In genomic region chr2:240839152-240840143, GRCh38 we compare ENCODE assay signal across 24 cellular contexts. TPM values are rescaled to one million over a fixed set of nuclear protein-coding genes. Genes with fewer than 3 reads are reported as not detected.
DNase-seq lines count a peak whose midpoint lies in the region; ATAC-seq lines count a peak whose summit lies in the region.
"Had no signal": no experiment of that assay in that cellular context is flagged by ENCODE, and none has a peak within 500 bp of the region (broad histone marks: within the 10 kb centered on the region; RNA-seq: fewer than 3 reads in every experiment).

No MANE protein-coding gene starts in this region.

- H3K4me1 ChIP-seq in BLaER1 = peaks cover 48% of the 10 kb centered on the region
- no peaks in the 10 kb centered on the region for H3K4me1 ChIP-seq in endocrine pancreas (ENCODE audit: control insufficient read depth, insufficient read depth, low read length)
- H3K4me1 ChIP-seq: esophagus squamous epithelium, transverse colon had no signal

- no peaks in the 10 kb centered on the region for H3K4me1 Mint-ChIP-seq in T-helper 17 cell
- H3K4me1 Mint-ChIP-seq: activated naive CD8-positive, alpha-beta T cell treated with anti-CD3 and anti-CD28 coated beads, Interleukin-2, amount 50 U/mL, for 24 hours had no signal

- H3K36me3 ChIP-seq in BLaER1 = no peaks in the 10 kb centered on the region
- H3K36me3 ChIP-seq in endocrine pancreas (ENCODE audit: control insufficient read depth, insufficient read depth, low read length) = no peaks in the 10 kb centered on the region
- H3K36me3 ChIP-seq: brain microvascular endothelial cell, esophagus squamous epithelium, transverse colon had no signal

- no peaks in the 10 kb centered on the region for H3K36me3 Mint-ChIP-seq in T-helper 17 cell (ENCODE audit: low read depth)

- H3K27me3 Mint-ChIP-seq in T-helper 17 cell = peaks cover 23% of the 10 kb centered on the region

- intact Hi-C loops in sciatic nerve (cut with DNase I) = no loop called here

- no peak overlapping the region for H3K4me3 ChIP-seq in BLaER1
- H3K4me3 ChIP-seq in endocrine pancreas (ENCODE audit: control insufficient read depth, insufficient read depth, low read length) = no peak overlapping the region
- H3K4me3 ChIP-seq: esophagus squamous epithelium, transverse colon had no signal

- H4K20me1 ChIP-seq in BLaER1 = peaks cover 17% of the 10 kb centered on the region

- no peak overlapping the region for H3K9ac ChIP-seq in BLaER1
- H3K9ac ChIP-seq in endocrine pancreas (ENCODE audit: control insufficient read depth, insufficient read depth, low read length) = peak overlapping the region; percentile 62

- no peaks in the 10 kb centered on the region for H3K27me3 ChIP-seq in BLaER1
- H3K27me3 ChIP-seq in endocrine pancreas (ENCODE audit: control insufficient read depth, insufficient read depth, low read length) = no peaks in the 10 kb centered on the region

- ATAC-seq in sciatic nerve = no peak
- no peak for ATAC-seq in GM21423 (IDR thresholded peaks at IDR 0.05; ENCODE audit: unreplicated experiment)
- ATAC-seq in HG02623 (IDR thresholded peaks at IDR 0.05; ENCODE audit: unreplicated experiment) = no peak
- no peak for ATAC-seq in T-helper 17 cell

- no peak overlapping the region for H3K4me3 Mint-ChIP-seq in T-helper 17 cell
- H3K4me3 Mint-ChIP-seq: activated naive CD8-positive, alpha-beta T cell treated with anti-CD3 and anti-CD28 coated beads, Interleukin-2, amount 50 U/mL, for 24 hours; CD4-positive, alpha-beta T cell; HFFc6; stimulated activated naive CD8-positive, alpha-beta T cell treated with anti-CD3 and anti-CD28 coated beads, Interleukin-15, Interleukin-2, amounts not matched to agents 100 ng/mL and 50 ng/mL, for 24 hours; T-helper 1 cell treated with Interleukin-12 subunit alpha and Interleukin-12 subunit beta and Interleukin-4 antibody, amounts not matched to agents 30 μg/mL and 1 μg/mL, for 36 hours had no signal

- no peak overlapping the region for H3K27ac Mint-ChIP-seq in T-helper 17 cell
- H3K27ac Mint-ChIP-seq: activated naive CD8-positive, alpha-beta T cell treated with anti-CD3 and anti-CD28 coated beads, Interleukin-2, amount 50 U/mL, for 24 hours; CD4-positive, alpha-beta T cell; HFFc6; stimulated activated naive CD8-positive, alpha-beta T cell treated with anti-CD3 and anti-CD28 coated beads, Interleukin-15, Interleukin-2, amounts not matched to agents 100 ng/mL and 50 ng/mL, for 24 hours; T-helper 1 cell treated with Interleukin-12 subunit alpha and Interleukin-12 subunit beta and Interleukin-4 antibody, amounts not matched to agents 30 μg/mL and 1 μg/mL, for 36 hours had no signal

- H3K9me3 ChIP-seq in BLaER1 = peaks cover 2% of the 10 kb centered on the region; the same call in 1 of the 2 replicates
- H3K9me3 ChIP-seq in endocrine pancreas (ENCODE audit: control insufficient read depth, low read length) = no peaks in the 10 kb centered on the region
- no peaks in the 10 kb centered on the region for H3K9me3 ChIP-seq in T-helper 17 cell (ENCODE audit: control insufficient read depth, low read length, poor library complexity, severe bottlenecking)
- H3K9me3 ChIP-seq: esophagus squamous epithelium, transverse colon had no signal

- H3K4me2 ChIP-seq in BLaER1 = peak overlapping the region; percentile 88

- no peak overlapping the region for H3K27ac ChIP-seq in BLaER1
- H3K27ac ChIP-seq: brain microvascular endothelial cell, esophagus squamous epithelium, transverse colon, VCaP had no signal

- DNase-seq in M059J (ENCODE audit: low read depth) = peak; percentile 39
- peak; percentile 57 for DNase-seq in sciatic nerve (ENCODE audit: low spot score)
- DNase-seq in central memory CD4-positive, alpha-beta T cell = no peak
- no peak for DNase-seq in T-helper 17 cell
- DNase-seq: activated CD4-positive, alpha-beta T cell treated with anti-CD3 and anti-CD28 coated beads, Interleukin-2, amount 50 U/mL, for 1 hour; CD4-positive, alpha-beta T cell; effector memory CD4-positive, alpha-beta T cell; esophagus squamous epithelium; NCI-H1105 treated with DMSO at 0.1 percent for 48 hours; SIG-M5 had no signal

RNA-seq across cellular contexts. Expression of gene KIF1A, which starts 19.4 kb away (rescaled TPM):
- not detected in 2 replicates for total RNA-seq in M059J (2014; rRNA removed; shearing (Covaris generic))
- total RNA-seq in sciatic nerve = 123 TPM
- under 1 TPM in 1 of 2 donors, not detected in 1; 0.18 TPM for total RNA-seq in T-helper 17 cell
- total RNA-seq: CD4-positive, alpha-beta T cell; HFFc6; OCI-LY7 had no signal

RNA-seq across cellular contexts. Expression of gene AGXT, which starts 29.2 kb away (rescaled TPM):
- not detected in 2 replicates for total RNA-seq in M059J (2014; rRNA removed; shearing (Covaris generic))
- total RNA-seq in sciatic nerve (not detected), T-helper 17 cell (not detected)
- total RNA-seq: CD4-positive, alpha-beta T cell; esophagus squamous epithelium; glomerular endothelial cell; HFFc6; OCI-LY7; renal cortical epithelial cell had no signal

RNA-seq across cellular contexts. Expression of gene MAB21L4, which starts 56.5 kb away (rescaled TPM):
- not detected in 2 replicates for total RNA-seq in M059J (2014; rRNA removed; shearing (Covaris generic))
- total RNA-seq in sciatic nerve (not detected), T-helper 17 cell (not detected)
- total RNA-seq: CD4-positive, alpha-beta T cell; glomerular endothelial cell; HFFc6; OCI-LY7 had no signal

Comparison
In these comparisons a context has a peak if more than half of its experiments do, and no peak if none do; other contexts are left out.
1. DNase-seq: peak in M059J (single experiment) and sciatic nerve (single experiment); none in central memory CD4-positive, alpha-beta T cell (single experiment) and T-helper 17 cell (0 of 3).
2. RNA of gene KIF1A, which starts 19.4 kb away (total RNA-seq): 123 TPM in sciatic nerve (single experiment); 0.18 TPM in T-helper 17 cell and not detected in M059J; every median in the first group is over 100 times any median in the second.